8 cellular contexts compared by ENCODE assay signal in the genomic region with DNA sequence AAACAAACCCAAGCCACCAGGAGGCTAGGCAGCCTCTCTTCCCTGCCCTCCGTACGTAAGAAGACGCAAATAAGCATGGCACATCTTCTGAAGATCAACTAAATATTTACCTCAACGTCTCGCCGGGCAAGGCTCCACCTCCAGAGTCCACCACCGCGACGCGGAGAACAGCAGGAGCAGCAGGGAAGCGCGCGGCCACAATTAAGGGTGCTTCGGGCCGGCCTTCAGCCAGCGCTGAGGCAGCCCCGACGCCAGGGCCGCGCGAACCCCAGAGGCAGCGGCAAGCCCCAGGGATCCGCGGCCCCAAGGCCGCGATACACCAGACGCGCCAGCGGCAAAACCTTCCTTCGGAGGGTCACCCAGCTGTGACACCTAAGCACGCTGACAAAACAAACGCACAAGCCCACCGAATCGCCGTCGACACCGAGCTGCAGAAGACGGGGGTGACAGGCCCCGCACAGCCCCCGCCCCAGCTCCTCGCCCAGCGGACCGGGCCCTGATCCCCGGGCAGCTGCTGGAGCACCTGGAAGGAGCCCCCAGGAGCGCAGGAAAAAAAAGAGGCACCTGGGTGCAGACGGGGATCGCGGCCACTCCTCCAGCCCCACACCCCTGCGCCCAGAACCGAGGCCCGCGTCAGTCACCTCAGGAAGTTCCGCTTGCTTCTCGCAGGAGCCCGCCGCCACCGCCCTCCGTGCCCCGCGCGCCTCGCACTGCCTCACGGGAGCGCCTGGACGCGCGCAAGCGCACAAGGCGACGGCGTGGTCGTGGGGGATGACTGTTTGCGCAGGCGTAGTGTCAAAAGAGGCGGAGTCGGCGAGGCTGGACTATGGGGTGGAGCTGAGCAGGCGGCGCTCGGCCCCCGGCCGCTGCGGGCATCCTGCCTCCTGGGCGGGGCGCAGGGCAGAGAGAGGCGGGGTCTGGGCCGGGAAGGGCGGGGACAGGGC. TPM values are rescaled to one million over a fixed set of nuclear protein-coding genes. Genes with fewer than 3 reads are reported as not detected.
DNase-seq lines count a peak whose midpoint lies in the region; ATAC-seq and TF ChIP-seq lines count a peak whose summit lies in the region.

A gene with protein sequence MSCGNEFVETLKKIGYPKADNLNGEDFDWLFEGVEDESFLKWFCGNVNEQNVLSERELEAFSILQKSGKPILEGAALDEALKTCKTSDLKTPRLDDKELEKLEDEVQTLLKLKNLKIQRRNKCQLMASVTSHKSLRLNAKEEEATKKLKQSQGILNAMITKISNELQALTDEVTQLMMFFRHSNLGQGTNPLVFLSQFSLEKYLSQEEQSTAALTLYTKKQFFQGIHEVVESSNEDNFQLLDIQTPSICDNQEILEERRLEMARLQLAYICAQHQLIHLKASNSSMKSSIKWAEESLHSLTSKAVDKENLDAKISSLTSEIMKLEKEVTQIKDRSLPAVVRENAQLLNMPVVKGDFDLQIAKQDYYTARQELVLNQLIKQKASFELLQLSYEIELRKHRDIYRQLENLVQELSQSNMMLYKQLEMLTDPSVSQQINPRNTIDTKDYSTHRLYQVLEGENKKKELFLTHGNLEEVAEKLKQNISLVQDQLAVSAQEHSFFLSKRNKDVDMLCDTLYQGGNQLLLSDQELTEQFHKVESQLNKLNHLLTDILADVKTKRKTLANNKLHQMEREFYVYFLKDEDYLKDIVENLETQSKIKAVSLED (minus strand): TSS at position 712 of the 944 bp plus-strand sequence. CDS start 1,175 bp downstream, outside the sequence.
A gene (minus strand): TSS at position 712 of the 944 bp plus-strand sequence. CDS start 12,890 bp downstream, outside the sequence.

- no peaks in the 10 kb centered on the region for H3K9me3 Mint-ChIP-seq in activated naive CD4-positive, alpha-beta T cell treated with anti-CD3 and anti-CD28 coated beads, Interleukin-2, amount 50 U/mL, for 72 hours
- peaks cover 10% of the 10 kb centered on the region for H3K9me3 Mint-ChIP-seq in glutamatergic neuron (ENCODE audit: unreplicated experiment)

- intact Hi-C loops in ovary (cut with DNase I) = loop anchor here in 2 of 4 donors (5.0 to 10.0 kb wide), 3 partner anchors 176 to 226 kb away; a partner anchor contains a TSS

- peaks cover 18 to 27% of the 10 kb centered on the region in 2 donors for H3K36me3 Mint-ChIP-seq in activated naive CD4-positive, alpha-beta T cell treated with anti-CD3 and anti-CD28 coated beads, Interleukin-2, amount 50 U/mL, for 72 hours
- no peaks in the 10 kb centered on the region for H3K36me3 Mint-ChIP-seq in glutamatergic neuron (ENCODE audit: unreplicated experiment)

- no peaks in the 10 kb centered on the region for H3K27me3 ChIP-seq in GM06990 (replicated peaks; ENCODE audit: control insufficient read depth, insufficient read depth, low read length)
- no peaks in the 10 kb centered on the region for H3K27me3 ChIP-seq in ovary
- H3K27me3 ChIP-seq in thymus (ENCODE audit: control insufficient read depth, insufficient read depth) = no peaks in the 10 kb centered on the region

- peaks cover 15% of the 10 kb centered on the region for H3K4me1 ChIP-seq in ovary (ENCODE audit: insufficient read depth)
- peaks cover 12% of the 10 kb centered on the region for H3K4me1 ChIP-seq in thymus (ENCODE audit: control insufficient read depth, insufficient read depth, low read length)

- no peak for TF ChIP-seq EP300 in ovary (IDR thresholded peaks at IDR 0.05)

- no peaks in the 10 kb centered on the region for H3K36me3 ChIP-seq in GM06990 (ENCODE audit: control insufficient read depth, insufficient read depth, low read length)
- peaks cover 32% of the 10 kb centered on the region for H3K36me3 ChIP-seq in SK-N-MC (ENCODE audit: insufficient read depth, low read length)
- H3K36me3 ChIP-seq in ovary = no peaks in the 10 kb centered on the region
- peaks cover 4% of the 10 kb centered on the region for H3K36me3 ChIP-seq in thymus (ENCODE audit: control insufficient read depth, insufficient read depth)

- no peak within 1 kb of the TSS for H3K27ac ChIP-seq in SK-N-MC
- peak within 1 kb of the TSS in 1 of 2 donors; percentile 38 for H3K27ac ChIP-seq in ovary
- H3K27ac ChIP-seq in thymus (ENCODE audit: low read depth) = peak within 1 kb of the TSS; percentile 44

- no peak for TF ChIP-seq CTCF in GM06990 (IDR thresholded peaks at IDR 0.05; ENCODE audit: insufficient read depth, low read length, poor library complexity, severe bottlenecking)
- no peak for TF ChIP-seq CTCF in glutamatergic neuron (IDR thresholded peaks at IDR 0.05; ENCODE audit: partially characterized antibody, unreplicated experiment)
- TF ChIP-seq CTCF in ovary (IDR thresholded peaks at IDR 0.05) = no peak

- ATAC-seq in HG02571 (IDR thresholded peaks at IDR 0.05; ENCODE audit: unreplicated experiment) = peak; percentile 84
- ATAC-seq in activated naive CD4-positive, alpha-beta T cell treated with anti-CD3 and anti-CD28 coated beads, Interleukin-2, amount 50 U/mL, for 72 hours = peak; percentile 90 to 96

- no peaks in the 10 kb centered on the region for H3K27me3 Mint-ChIP-seq in glutamatergic neuron (ENCODE audit: unreplicated experiment)

- TF ChIP-seq POLR2A in ovary (IDR thresholded peaks at IDR 0.05) = peak; percentile 56

- peak within 1 kb of the TSS; percentile 87 for H3K4me3 Mint-ChIP-seq in glutamatergic neuron (ENCODE audit: unreplicated experiment)

- DNase-seq in GM06990 (ENCODE audit: extremely low read depth, insufficient read length) (peak; percentile 98), NCI-H1048 (lab: John Stamatoyannopoulos, UW) (peak; percentile 90), SK-N-MC (ENCODE audit: low read depth, low spot score) (peak; percentile 88), glutamatergic neuron (peak; percentile 99), ovary (peak; percentile 99 to 100 (median 99))
- peak; percentile 100 for DNase-seq in activated naive CD4-positive, alpha-beta T cell treated with anti-CD3 and anti-CD28 coated beads, Interleukin-2, amount 50 U/mL, for 72 hours (ENCODE audit: low spot score in 2 of 2)

- peak within 1 kb of the TSS; percentile 74 for H3K9ac ChIP-seq in SK-N-MC (ENCODE audit: insufficient read length)

- 0 to 1% (median 0%) methylated on average over 34 to 88 of the region's 88 CpGs for WGBS in ovary, 3 donors
- under 1% methylated on average over 88 of the region's 88 CpGs for WGBS in thymus

- H3K4me1 Mint-ChIP-seq in glutamatergic neuron (ENCODE audit: low read depth, unreplicated experiment) = peaks cover 21% of the 10 kb centered on the region

- H3K9me3 ChIP-seq in SK-N-MC (ENCODE audit: low read depth, low read length) (no peaks in the 10 kb centered on the region), ovary (no peaks in the 10 kb centered on the region), thymus (ENCODE audit: control insufficient read depth) (no peaks in the 10 kb centered on the region)

- peak within 1 kb of the TSS; percentile 93 to 95 for H3K27ac Mint-ChIP-seq in activated naive CD4-positive, alpha-beta T cell treated with anti-CD3 and anti-CD28 coated beads, Interleukin-2, amount 50 U/mL, for 72 hours
- H3K27ac Mint-ChIP-seq in glutamatergic neuron (ENCODE audit: unreplicated experiment) = peak within 1 kb of the TSS; percentile 43

- peak within 1 kb of the TSS; percentile 99 for H3K4me3 ChIP-seq in GM06990 (replicated peaks; ENCODE audit: low read depth, low read length)
- peak within 1 kb of the TSS; percentile 87 for H3K4me3 ChIP-seq in SK-N-MC
- peak within 1 kb of the TSS; percentile 85 for H3K4me3 ChIP-seq in ovary
- peak within 1 kb of the TSS; percentile 62 for H3K4me3 ChIP-seq in thymus (ENCODE audit: low read length)

RNA-seq across cellular contexts. Expression of the first gene that starts in this region (rescaled TPM):
- total RNA-seq in activated naive CD4-positive, alpha-beta T cell treated with anti-CD3 and anti-CD28 coated beads, Interleukin-2, amount 50 U/mL, for 72 hours = 10 to 100 TPM; 22.1 to 24.9 TPM
- total RNA-seq in glutamatergic neuron (ENCODE audit: unreplicated experiment) = 15.6 TPM
- 10 to 100 TPM in 6 of 7 donors, 1 to 10 TPM in 1; 9.3 to 17.4 (median 12.5) TPM for total RNA-seq in ovary
- polyA plus RNA-seq in ovary = 10 to 100 TPM in 1 of 2 donors, 1 to 10 TPM in 1; 8.2 to 12.5 TPM
- 26.6 TPM for polyA plus RNA-seq in thymus

RNA-seq across cellular contexts. Expression of the second gene that starts in this region (rescaled TPM):
- total RNA-seq in activated naive CD4-positive, alpha-beta T cell treated with anti-CD3 and anti-CD28 coated beads, Interleukin-2, amount 50 U/mL, for 72 hours = 1 to 10 TPM; 1.8 to 7.3 TPM
- total RNA-seq in glutamatergic neuron (ENCODE audit: unreplicated experiment) (6.8 TPM), ovary (10 to 100 TPM in 1 of 7 donors, 1 to 10 TPM in 5, under 1 TPM in 1; 0.95 to 11.4 (median 3.4) TPM)
- polyA plus RNA-seq in ovary (1 to 10 TPM; 1.4 to 1.6 TPM), thymus (2.9 TPM)
